ENCODE assay signal across 20 cellular contexts in the genomic region with DNA sequence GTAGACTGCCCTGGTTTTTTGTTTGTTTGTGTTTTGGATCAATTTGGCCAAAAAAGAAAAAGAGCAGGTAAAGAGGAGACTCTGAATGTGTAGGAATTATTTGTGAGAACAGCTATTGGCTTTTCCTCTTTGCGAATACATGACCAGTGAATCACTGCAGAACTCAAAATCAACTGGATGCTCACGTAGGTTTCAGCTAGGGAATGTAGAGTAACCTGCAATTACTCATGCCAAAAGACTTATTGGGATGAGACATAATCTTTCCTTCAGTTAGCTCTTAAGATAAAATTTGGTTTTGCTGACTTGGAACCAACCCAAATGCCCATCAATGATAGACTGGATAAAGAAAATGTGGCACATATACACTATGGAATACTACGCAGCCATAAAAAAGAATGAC.
DNase-seq lines count a peak whose midpoint lies in the region; ATAC-seq, FAIRE-seq and TF ChIP-seq lines count a peak whose summit lies in the region.
"Had no signal": no experiment of that assay in that cellular context is flagged by ENCODE, and none has a peak within 500 bp of the region (broad histone marks: within the 10 kb centered on the region; RNA-seq: fewer than 3 reads in every experiment).

No MANE protein-coding gene starts in this region.

- H3K27me3 ChIP-seq in effector memory CD4-positive, alpha-beta T cell (replicated peaks; ENCODE audit: control insufficient read depth, insufficient read depth, low read length, poor library complexity, severe bottlenecking): no peaks in the 10 kb centered on the region
- no peaks in the 10 kb centered on the region for H3K27me3 ChIP-seq in CD8-positive, alpha-beta memory T cell (ENCODE audit: insufficient read depth, low read length, poor library complexity, severe bottlenecking)
- H3K27me3 ChIP-seq: BLaER1 treated with 17β-estradiol and CSF1 and Interleukin-3, amounts not matched to agents 10 nM and 100 nM had no signal

- H3K9me3 ChIP-seq in HEK293 (ENCODE audit: control insufficient read depth, insufficient read depth, low read depth, low read length): no peaks in the 10 kb centered on the region
- no peaks in the 10 kb centered on the region for H3K9me3 ChIP-seq in effector memory CD4-positive, alpha-beta T cell (ENCODE audit: control insufficient read depth, low read length)
- no peaks in the 10 kb centered on the region for H3K9me3 ChIP-seq in CD8-positive, alpha-beta memory T cell (ENCODE audit: low read length)
- H3K9me3 ChIP-seq: HAP-1 had no signal

- TF ChIP-seq CTCF in HEK293 (tag by site-specific recombination; IDR thresholded peaks at IDR 0.05): no peak

- DNase-seq in EH (ENCODE audit: low read depth) (peak; percentile 35), RCC 7860 (ENCODE audit: low spot score) (peak; percentile 35), epithelial cell of prostate (ENCODE audit: low read depth, low spot score) (peak; percentile 54)
- no peak for DNase-seq in activated T-helper 1 cell treated with anti-CD3 and anti-CD28 coated beads, Interleukin-12 subunit alpha, Interleukin-12 subunit beta, Interleukin-2, Interleukin-4 antibody, amounts not matched to agents 30 ng/mL and 10 ng/mL and 1 ng/mL, durations not matched to agents 14 hours and 24 hours and 36 hours (ENCODE audit: low spot score)
- no peak for DNase-seq in effector memory CD4-positive, alpha-beta T cell
- DNase-seq in CD8-positive, alpha-beta memory T cell: no peak
- DNase-seq: ACHN; Calu3; CD4-positive, CD25-positive, alpha-beta regulatory T cell; DMS 273 treated with DMSO at 0.1 percent for 48 hours; DMS79; GF-D8; HFFc6 had no signal

- no peak overlapping the region for H3K4me3 ChIP-seq in HEK293 (ENCODE audit: low read depth, low read length)
- no peak overlapping the region for H3K4me3 ChIP-seq in effector memory CD4-positive, alpha-beta T cell (ENCODE audit: insufficient read depth, low read depth, low read length, poor library complexity, severe bottlenecking)
- H3K4me3 ChIP-seq in CD8-positive, alpha-beta memory T cell (ENCODE audit: low read length): no peak overlapping the region
- H3K4me3 ChIP-seq: BLaER1 treated with 17β-estradiol and CSF1 and Interleukin-3, amounts not matched to agents 10 nM and 100 nM; HAP-1 had no signal

- FAIRE-seq in RCC 7860 (lab: Jason Lieb, UNC): no peak
- FAIRE-seq: GM19239, H1 had no signal

- no peaks in the 10 kb centered on the region for H3K36me3 ChIP-seq in HEK293 (ENCODE audit: control insufficient read depth in 2 of 2, insufficient read depth in 1 of 2, low read length in 2 of 2)
- no peaks in the 10 kb centered on the region for H3K36me3 ChIP-seq in effector memory CD4-positive, alpha-beta T cell (ENCODE audit: control insufficient read depth, insufficient read depth, low read length)
- no peaks in the 10 kb centered on the region for H3K36me3 ChIP-seq in CD8-positive, alpha-beta memory T cell (ENCODE audit: insufficient read depth, low read length)
- H3K36me3 ChIP-seq: BLaER1 treated with 17β-estradiol and CSF1 and Interleukin-3, amounts not matched to agents 10 nM and 100 nM; HAP-1 had no signal

- no peak overlapping the region for H3K27ac Mint-ChIP-seq in activated T-helper 1 cell treated with anti-CD3 and anti-CD28 coated beads, Interleukin-12 subunit alpha, Interleukin-12 subunit beta, Interleukin-2, Interleukin-4 antibody, amounts not matched to agents 30 ng/mL and 10 ng/mL and 1 ng/mL, durations not matched to agents 14 hours and 24 hours and 36 hours
- no peak overlapping the region for H3K27ac Mint-ChIP-seq in CD8-positive, alpha-beta memory T cell
- H3K27ac Mint-ChIP-seq: CD4-positive, CD25-positive, alpha-beta regulatory T cell; HFFc6 had no signal

- H3K4me1 ChIP-seq in HEK293 (ENCODE audit: control insufficient read depth, insufficient read depth, low read length): no peaks in the 10 kb centered on the region
- H3K4me1 ChIP-seq in effector memory CD4-positive, alpha-beta T cell (ENCODE audit: control insufficient read depth, insufficient read depth, low read length, poor library complexity, severe bottlenecking): no peaks in the 10 kb centered on the region
- H3K4me1 ChIP-seq in CD8-positive, alpha-beta memory T cell (ENCODE audit: insufficient read depth, low read length): no peaks in the 10 kb centered on the region
- H3K4me1 ChIP-seq: BLaER1 treated with 17β-estradiol and CSF1 and Interleukin-3, amounts not matched to agents 10 nM and 100 nM; HAP-1 had no signal

- no peak overlapping the region for H3K4me3 Mint-ChIP-seq in activated T-helper 1 cell treated with anti-CD3 and anti-CD28 coated beads, Interleukin-12 subunit alpha, Interleukin-12 subunit beta, Interleukin-2, Interleukin-4 antibody, amounts not matched to agents 30 ng/mL and 10 ng/mL and 1 ng/mL, durations not matched to agents 14 hours and 24 hours and 36 hours
- no peak overlapping the region for H3K4me3 Mint-ChIP-seq in CD8-positive, alpha-beta memory T cell
- H3K4me3 Mint-ChIP-seq: HFFc6 had no signal

- H3K27me3 Mint-ChIP-seq in activated T-helper 1 cell treated with anti-CD3 and anti-CD28 coated beads, Interleukin-12 subunit alpha, Interleukin-12 subunit beta, Interleukin-2, Interleukin-4 antibody, amounts not matched to agents 30 ng/mL and 10 ng/mL and 1 ng/mL, durations not matched to agents 14 hours and 24 hours and 36 hours (ENCODE audit: insufficient read depth): no peaks in the 10 kb centered on the region
- H3K27me3 Mint-ChIP-seq in CD8-positive, alpha-beta memory T cell: no peaks in the 10 kb centered on the region
- H3K27me3 Mint-ChIP-seq: CD4-positive, CD25-positive, alpha-beta regulatory T cell had no signal

- no peak for ATAC-seq in HG03439 (IDR thresholded peaks at IDR 0.05; ENCODE audit: unreplicated experiment)

- CTCF ChIA-PET in HEK293 (lab: Yijun Ruan, JAX): no interaction called here
- CTCF ChIA-PET in CD8-positive, alpha-beta memory T cell (lab: Charles Lee): no interaction called here

- H3K9me3 Mint-ChIP-seq in activated T-helper 1 cell treated with anti-CD3 and anti-CD28 coated beads, Interleukin-12 subunit alpha, Interleukin-12 subunit beta, Interleukin-2, Interleukin-4 antibody, amounts not matched to agents 30 ng/mL and 10 ng/mL and 1 ng/mL, durations not matched to agents 14 hours and 24 hours and 36 hours: peaks cover 21% of the 10 kb centered on the region
- peaks cover 3 to 14% (median 8%) of the 10 kb centered on the region in 5 donors for H3K9me3 Mint-ChIP-seq in CD8-positive, alpha-beta memory T cell

- POLR2A ChIA-PET in HEK293 (lab: Yijun Ruan, JAX): no interaction called here
- POLR2A ChIA-PET in CD8-positive, alpha-beta memory T cell (lab: Charles Lee): no interaction called here

- intact Hi-C loops in activated T-helper 1 cell treated with anti-CD3 and anti-CD28 coated beads, Interleukin-12 subunit alpha, Interleukin-12 subunit beta, Interleukin-2, Interleukin-4 antibody, amounts not matched to agents 30 ng/mL and 10 ng/mL and 1 ng/mL, durations not matched to agents 14 hours and 24 hours and 36 hours (cut with micrococcal nuclease): no loop called here

- H3K36me3 Mint-ChIP-seq in activated T-helper 1 cell treated with anti-CD3 and anti-CD28 coated beads, Interleukin-12 subunit alpha, Interleukin-12 subunit beta, Interleukin-2, Interleukin-4 antibody, amounts not matched to agents 30 ng/mL and 10 ng/mL and 1 ng/mL, durations not matched to agents 14 hours and 24 hours and 36 hours (ENCODE audit: low read depth): no peaks in the 10 kb centered on the region
- H3K36me3 Mint-ChIP-seq in CD8-positive, alpha-beta memory T cell: no peaks in the 10 kb centered on the region
- H3K36me3 Mint-ChIP-seq: CD4-positive, CD25-positive, alpha-beta regulatory T cell had no signal

- no peaks in the 10 kb centered on the region for H3K4me1 Mint-ChIP-seq in activated T-helper 1 cell treated with anti-CD3 and anti-CD28 coated beads, Interleukin-12 subunit alpha, Interleukin-12 subunit beta, Interleukin-2, Interleukin-4 antibody, amounts not matched to agents 30 ng/mL and 10 ng/mL and 1 ng/mL, durations not matched to agents 14 hours and 24 hours and 36 hours (ENCODE audit: low read depth)
- no peaks in the 10 kb centered on the region for H3K4me1 Mint-ChIP-seq in CD8-positive, alpha-beta memory T cell
- H3K4me1 Mint-ChIP-seq: CD4-positive, CD25-positive, alpha-beta regulatory T cell had no signal

- H3K27ac ChIP-seq in HEK293 (ENCODE audit: extremely low read depth, low read depth, low read length) (no peak overlapping the region), epithelial cell of prostate (peak overlapping the region; percentile 28)
- no peak overlapping the region for H3K27ac ChIP-seq in effector memory CD4-positive, alpha-beta T cell (ENCODE audit: insufficient read depth, low read length, poor library complexity, severe bottlenecking)
- H3K27ac ChIP-seq in CD8-positive, alpha-beta memory T cell (ENCODE audit: low read depth, low read length): no peak overlapping the region
- H3K27ac ChIP-seq: BLaER1 treated with 17β-estradiol and CSF1 and Interleukin-3, amounts not matched to agents 10 nM and 100 nM; HL-60 had no signal

TF ChIP-seq in HEK293, 187 proteins besides CTCF, POLR2A, EP300 and RAD21:
- TF ChIP-seq ZNF658 (tag by site-specific recombination; IDR thresholded peaks at IDR 0.05): no peak
- TF ChIP-seq ZNF146 (tag by site-specific recombination; IDR thresholded peaks at IDR 0.05): 0 out of 2 replicates have a peak, but pooled peaks have one; percentile 6
- no peak for TF ChIP-seq ZNF777 (tag by site-specific recombination; IDR thresholded peaks at IDR 0.05; ENCODE audit: borderline replicate concordance)

Comparison
In these comparisons a context has a peak if more than half of its experiments do, and no peak if none do; other contexts are left out.
1. DNase-seq: peak in EH (single experiment), RCC 7860 (single experiment) and epithelial cell of prostate (single experiment); none in activated T-helper 1 cell treated with anti-CD3 and anti-CD28 coated beads, Interleukin-12 subunit alpha, Interleukin-12 subunit beta, Interleukin-2, Interleukin-4 antibody, amounts not matched to agents 30 ng/mL and 10 ng/mL and 1 ng/mL, durations not matched to agents 14 hours and 24 hours and 36 hours (single experiment), effector memory CD4-positive, alpha-beta T cell (0 of 3) and CD8-positive, alpha-beta memory T cell (0 of 5).